Comparison of ENCODE assay signal across 2 cellular contexts in genomic region chr6:145139451-145139850, GRCh38.
TF ChIP-seq lines count a peak whose summit lies in the region.

No MANE protein-coding gene starts in this region.

TF ChIP-seq in Ishikawa, 13 proteins besides CTCF, POLR2A, EP300 and RAD21:
- TF ChIP-seq ZBTB7A (IDR thresholded peaks at IDR 0.05; ENCODE audit: low read depth) (no peak), CEBPB (IDR thresholded peaks at IDR 0.05) (peak; percentile 80)
- TF ChIP-seq, protein P1, sequence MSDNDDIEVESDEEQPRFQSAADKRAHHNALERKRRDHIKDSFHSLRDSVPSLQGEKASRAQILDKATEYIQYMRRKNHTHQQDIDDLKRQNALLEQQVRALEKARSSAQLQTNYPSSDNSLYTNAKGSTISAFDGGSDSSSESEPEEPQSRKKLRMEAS (IDR thresholded peaks at IDR 0.05): no peak

TF ChIP-seq in H1, 55 proteins besides CTCF, POLR2A, EP300 and RAD21:
- TF ChIP-seq SUZ12 (IDR thresholded peaks at IDR 0.05; ENCODE audit: low read length) (no peak), RBBP5 (IDR thresholded peaks at IDR 0.05; ENCODE audit: borderline replicate concordance, low read depth, low read length) (no peak), CEBPB (IDR thresholded peaks at IDR 0.05; ENCODE audit: low read depth, low read length) (peak; percentile 77), SIN3A (conservative IDR thresholded peaks at IDR 0.05 in 1 of 2, IDR thresholded peaks at IDR 0.05 in 1 of 2; ENCODE audit: low read depth in 1 of 2, low read length in 2 of 2) (no peak)
